8 cellular contexts compared by ENCODE assay signal in the genomic region with DNA sequence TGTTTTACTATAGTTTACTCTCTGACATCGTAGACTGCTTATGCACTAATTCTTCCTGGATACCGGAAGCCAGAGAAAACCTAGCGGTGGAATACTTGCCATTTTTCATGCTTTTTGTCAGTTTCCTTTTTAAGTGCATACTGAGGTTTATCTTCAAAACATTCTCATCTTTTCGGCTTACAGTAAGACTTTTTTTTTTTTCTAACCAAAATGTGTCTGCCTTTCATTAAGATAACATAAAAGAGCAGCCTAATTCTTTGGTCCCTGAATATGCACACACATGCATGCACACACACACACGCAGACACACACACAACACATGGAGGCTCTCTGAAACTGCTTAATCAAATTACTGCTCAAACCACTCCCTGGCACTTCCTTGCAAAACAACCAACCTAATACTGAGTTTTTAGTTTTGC. TPM values are rescaled to one million over a fixed set of nuclear protein-coding genes. Genes with fewer than 3 reads are reported as not detected.
DNase-seq lines count a peak whose midpoint lies in the region; ATAC-seq, FAIRE-seq and TF ChIP-seq lines count a peak whose summit lies in the region.

No MANE protein-coding gene starts in this region.

- peaks cover 18 to 32% (median 23%) of the 10 kb centered on the region in 10 experiments for H3K4me1 ChIP-seq in BLaER1 treated with 17β-estradiol and CSF1 and Interleukin-3, amounts not matched to agents 10 nM and 100 nM
- H3K4me1 ChIP-seq in K562 (replicated peaks in 1 of 2; ENCODE audit: control insufficient read depth in 2 of 2, insufficient read depth in 2 of 2, low read length in 2 of 2), result peaks cover 17 to 36% of the 10 kb centered on the region in 2 experiments
- peaks cover 3% of the 10 kb centered on the region for H3K4me1 ChIP-seq in mesendoderm (ENCODE audit: control insufficient read depth, low read depth, low read length)

- POLR2A ChIA-PET in K562 (lab: Yijun Ruan, JAX), result no interaction called here

- H2BK5ac ChIP-seq in mesendoderm (ENCODE audit: low read length), result no peak overlapping the region

- H3K36me3 ChIP-seq in BLaER1 treated with 17β-estradiol and CSF1 and Interleukin-3, amounts not matched to agents 10 nM and 100 nM, result peaks cover 0 to 9% (median 0%) of the 10 kb centered on the region in 11 experiments; a peak in 7 of 22 replicates
- peaks cover 7% of the 10 kb centered on the region; the same call in 2 of the 3 replicates for H3K36me3 ChIP-seq in K562 (ENCODE audit: control insufficient read depth, insufficient read depth, low read length)
- no peaks in the 10 kb centered on the region for H3K36me3 ChIP-seq in mesendoderm (ENCODE audit: control insufficient read depth, insufficient read depth, low read length)

- H3K79me2 ChIP-seq in K562 (ENCODE audit: control insufficient read depth, insufficient read depth, low read length), result peaks cover 63% of the 10 kb centered on the region
- peaks cover 16% of the 10 kb centered on the region for H3K79me2 ChIP-seq in mesendoderm (ENCODE audit: control insufficient read depth, insufficient read depth, low read length)

- H3K4me2 ChIP-seq in BLaER1 treated with 17β-estradiol and CSF1 and Interleukin-3, amounts not matched to agents 10 nM and 100 nM, result peak overlapping the region; percentile 73 to 98 (median 87)
- peak overlapping the region; percentile 95 for H3K4me2 ChIP-seq in K562 (ENCODE audit: insufficient read depth, low read length)
- peak overlapping the region; percentile 28 for H3K4me2 ChIP-seq in mesendoderm (ENCODE audit: low read length)

- H2BK15ac ChIP-seq in mesendoderm (replicated peaks; ENCODE audit: low read depth), result no peak overlapping the region

- H3K56ac ChIP-seq in mesendoderm (ENCODE audit: low read length), result peak overlapping the region; percentile 46

- no peaks in the 10 kb centered on the region for H3K27me3 ChIP-seq in BLaER1 treated with 17β-estradiol and CSF1 and Interleukin-3, amounts not matched to agents 10 nM and 100 nM
- H3K27me3 ChIP-seq in K562 (ENCODE audit: control insufficient read depth in 2 of 2, insufficient read depth in 2 of 2, low read length in 2 of 2), result no peaks in the 10 kb centered on the region
- no peaks in the 10 kb centered on the region for H3K27me3 ChIP-seq in mesendoderm (ENCODE audit: insufficient read depth, low read length, poor library complexity)

- peak overlapping the region; percentile 78 to 88 (median 87); a peak in 21 of 22 replicates for H3K9ac ChIP-seq in BLaER1 treated with 17β-estradiol and CSF1 and Interleukin-3, amounts not matched to agents 10 nM and 100 nM
- peak overlapping the region in 1 of 2 experiments; percentile 75; a peak in 2 of 4 replicates for H3K9ac ChIP-seq in K562 (ENCODE audit: insufficient read depth in 1 of 2, low read depth in 2 of 2, low read length in 2 of 2)
- H3K9ac ChIP-seq in mesendoderm (ENCODE audit: low read length), result peak overlapping the region; percentile 44

- peak overlapping the region; percentile 15; the same call in 1 of the 2 replicates for H2AFZ ChIP-seq in K562 (ENCODE audit: low read depth, low read length)

- no TSS peak for BruUV-seq in K562 (replicated peaks; lab: Mats Ljungman, UMichigan)

- peak overlapping the region; percentile 66 to 84 (median 80) for H3K4me3 ChIP-seq in BLaER1 treated with 17β-estradiol and CSF1 and Interleukin-3, amounts not matched to agents 10 nM and 100 nM
- H3K4me3 ChIP-seq in K562 (peak overlapping the region; percentile 82), mesendoderm (ENCODE audit: low read length) (no peak overlapping the region)

- no peak overlapping the region for H4K8ac ChIP-seq in mesendoderm (ENCODE audit: low read depth, low read length)

- H3K27ac ChIP-seq in BLaER1 treated with 17β-estradiol and CSF1 and Interleukin-3, amounts not matched to agents 10 nM and 100 nM, result peak overlapping the region in 3 of 11 experiments; percentile 81 to 88 (median 85); a peak in 2 of 22 replicates
- H3K27ac ChIP-seq in K562 (ENCODE audit: extremely low read depth, low read depth, low read length) (peak overlapping the region; percentile 72; the same call in 2 of the 3 replicates), mesendoderm (ENCODE audit: low read depth, low read length) (no peak overlapping the region)

- ATAC-seq in K562 (peak; percentile 8; the same call in 2 of the 3 replicates), HG03571 (IDR thresholded peaks at IDR 0.05; ENCODE audit: unreplicated experiment) (no peak)

- DNase-seq in KBM-7, result peak; percentile 63
- DNase-seq in K562 (ENCODE audit: extremely low read depth in 1 of 4, low spot score in 3 of 4), result peak in 1 of 4 experiments; percentile 31
- DNase-seq in mesendoderm, result no peak
- DNase-seq in NCI-H2171 treated with DMSO at 0.1 percent for 48 hours (lab: John Stamatoyannopoulos, UW), result no peak
- no peak for DNase-seq in SKM-1 (lab: John Stamatoyannopoulos, UW; ENCODE audit: unreplicated experiment)
- DNase-seq in activated CD4-positive, alpha-beta T cell treated with anti-CD3 and anti-CD28 coated beads for 48 hours, result no peak

- in situ Hi-C loops in KBM-7 (cut with MboI; ENCODE audit: low pct_unique_long_range_greater_than_20kb, low sequenced_read_pairs), result no loop called here
- in situ Hi-C loops in K562 (cut with MboI), result no loop called here

- H3K9me3 ChIP-seq in BLaER1 treated with 17β-estradiol and CSF1 and Interleukin-3, amounts not matched to agents 10 nM and 100 nM (replicated peaks in 1 of 11), result no peaks in the 10 kb centered on the region
- no peaks in the 10 kb centered on the region for H3K9me3 ChIP-seq in K562 (replicated peaks; ENCODE audit: control insufficient read depth, insufficient read depth, low read depth, low read length)

- TF ChIP-seq CTCF in K562 (IDR thresholded peaks at IDR 0.05 in 2 of 3, conservative IDR thresholded peaks at IDR 0.05 in 1 of 3; ENCODE audit: insufficient read depth in 2 of 3, low read depth in 1 of 3, low read length in 3 of 3), result no peak

- TF ChIP-seq RAD21 in K562 (CRISPR knock-in tag; conservative IDR thresholded peaks at IDR 0.05 in 1 of 2, IDR thresholded peaks at IDR 0.05 in 1 of 2), result no peak

- H3K79me1 ChIP-seq in mesendoderm (ENCODE audit: low read length), result peaks cover 6% of the 10 kb centered on the region

- no peak overlapping the region for H3K23ac ChIP-seq in mesendoderm (ENCODE audit: low read length)

- CTCF ChIA-PET in K562 (lab: Yijun Ruan, JAX; ENCODE audit: low intra/inter-chr PET ratio), result no interaction called here

- peaks cover 4 to 58% (median 24%) of the 10 kb centered on the region in 11 experiments; a peak in 18 of 22 replicates for H4K20me1 ChIP-seq in BLaER1 treated with 17β-estradiol and CSF1 and Interleukin-3, amounts not matched to agents 10 nM and 100 nM
- peaks cover 3% of the 10 kb centered on the region; the same call in 1 of the 2 replicates for H4K20me1 ChIP-seq in K562 (replicated peaks; ENCODE audit: control insufficient read depth, insufficient read depth, low read length)

- TF ChIP-seq POLR2A in K562 (conservative IDR thresholded peaks at IDR 0.05), result no peak

- FAIRE-seq in K562 (lab: Jason Lieb, UNC), result peak; percentile 57

- intact Hi-C loops in K562 (cut with micrococcal nuclease), result loop anchor here (1.0 to 2.0 kb wide), 2 partner anchors 34 to 35 kb away; no protein-coding TSS in a partner anchor

- TF ChIP-seq EP300 in K562 (IDR thresholded peaks at IDR 0.05; ENCODE audit: low read length), result no peak

- no peaks in the 10 kb centered on the region for H3K9me1 ChIP-seq in K562 (ENCODE audit: control insufficient read depth, insufficient read depth, low read length)

- 7% methylated on average over 5 of the region's 5 CpGs for WGBS in K562 (ENCODE audit: insufficient coverage, low coverage, missing lambda C conversion rate)
- WGBS in mesendoderm (ENCODE audit: extremely low coverage, insufficient coverage, low lambda C conversion rate), result no CpG with 5 or more reads among the region's 5 CpGs

- H4K5ac ChIP-seq in mesendoderm (ENCODE audit: low read length), result no peak overlapping the region

- no peak overlapping the region for H2BK120ac ChIP-seq in mesendoderm (ENCODE audit: low read depth, low read length)

- H2AK5ac ChIP-seq in mesendoderm (ENCODE audit: low read length), result no peak overlapping the region

- no peak overlapping the region for H3K18ac ChIP-seq in mesendoderm (ENCODE audit: low read length)

- H3K4ac ChIP-seq in mesendoderm (ENCODE audit: low read depth, low read length), result no peak overlapping the region

TF ChIP-seq in K562, 482 proteins besides CTCF, POLR2A, EP300 and RAD21 (continues in another document):
- TF ChIP-seq ASH1L (IDR thresholded peaks at IDR 0.05; ENCODE audit: borderline replicate concordance, low read depth, partially characterized antibody), result peak; percentile 15
- no peak for TF ChIP-seq SMAD4 (CRISPR knock-in tag; conservative IDR thresholded peaks at IDR 0.05)

RNA-seq across cellular contexts. Expression of a gene that starts 1.3 kb away (rescaled TPM):
- 68.7 and 76.5 TPM in 2 replicates for total RNA-seq in K562 (2011; cell fraction: chromatin; rRNA removed; ENCODE audit: low replicate concordance)
- total RNA-seq in K562 (2011; cell fraction: nucleolus; rRNA removed), result 40.7 and 42.0 TPM in 2 replicates
- 53.5 and 72.7 TPM in 2 replicates for total RNA-seq in K562 (2011; cell fraction: nucleoplasm; rRNA removed)
- total RNA-seq in K562 (2014; rRNA removed), result 5.8 and 7.9 TPM in 2 replicates
- 13.9 and 14.3 TPM in 2 replicates for total RNA-seq in K562 (2014; rRNA removed; fragmentation: Illumina TruSeq; extraction: Trizol)
- total RNA-seq in K562 (2015; rRNA removed; fragmentation: Illumina TruSeq; extraction: Trizol), result 14.0 and 15.0 TPM in 2 replicates
- 24.2 and 26.9 TPM in 2 replicates for total RNA-seq in K562 (2021)
- 10.6 and 11.8 TPM in 2 replicates for polyA plus RNA-seq in K562 (2011; rRNA removed)
- polyA plus RNA-seq in K562 (2011; cell fraction: cytosol; rRNA removed), result 4.0 and 6.6 TPM in 2 replicates
- 22.0 and 24.1 TPM in 2 replicates for polyA plus RNA-seq in K562 (2011; cell fraction: nucleus; rRNA removed)
- 6.6 and 7.6 TPM in 2 replicates for polyA plus RNA-seq in K562 (2012)
- 9.5 and 9.9 TPM in 2 replicates for polyA plus RNA-seq in K562 (2014; fragmentation: Illumina TruSeq; extraction: Trizol)
- polyA plus RNA-seq in K562 (2014; fragmentation: Nextera tagmentation; extraction: Ambion mirVana), result 1 to 10 TPM; 1.2 to 1.8 TPM
- polyA plus RNA-seq in K562 (2014; rRNA removed), result 12.4 and 13.1 TPM in 2 replicates
- polyA minus RNA-seq in K562 (2011; rRNA and poly(A)+ RNA removed), result 22.8 and 24.7 TPM in 2 replicates
- polyA minus RNA-seq in K562 (2011; cell fraction: cytosol; rRNA and poly(A)+ RNA removed), result 8.6 and 11.1 TPM in 2 replicates
- 14.1 and 22.8 TPM in 2 replicates for polyA minus RNA-seq in K562 (2011; cell fraction: nucleus; rRNA and poly(A)+ RNA removed)
- 5.7 TPM for polyA plus RNA-seq in mesendoderm (2013, experiment 1 of 2)
- polyA plus RNA-seq in mesendoderm (2013, experiment 2 of 2), result 5.3 TPM

Comparison
In these comparisons a context has a peak if more than half of its experiments do, and no peak if none do; other contexts are left out.
1. H3K4me2 ChIP-seq: peak in every context shown above with its lines; median percentile 95 in K562; 87 in BLaER1 treated with 17β-estradiol and CSF1 and Interleukin-3, amounts not matched to agents 10 nM and 100 nM; 28 in mesendoderm.